Comparison of ENCODE assay signal across 22 cellular contexts in the genomic region with DNA sequence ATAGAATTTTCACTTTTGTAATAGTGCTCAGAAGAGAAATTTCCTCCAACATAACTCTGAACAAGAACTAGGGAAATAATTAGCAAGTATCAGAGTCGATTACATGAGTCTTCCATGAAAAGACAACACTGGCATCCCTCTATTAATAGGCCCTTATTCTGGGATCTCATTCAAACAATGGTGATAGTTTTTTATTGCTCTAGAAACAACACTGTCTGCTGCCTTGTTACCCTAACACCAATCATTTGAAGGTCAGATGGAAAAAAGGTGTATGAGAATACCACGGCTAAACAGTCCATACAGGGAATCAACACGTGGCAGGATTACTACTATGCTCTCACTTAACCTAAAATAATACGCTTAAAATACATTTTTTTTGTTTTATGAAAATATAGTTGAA. TPM values are rescaled to one million over a fixed set of nuclear protein-coding genes. Genes with fewer than 3 reads are reported as not detected.
DNase-seq lines count a peak whose midpoint lies in the region; ATAC-seq and TF ChIP-seq lines count a peak whose summit lies in the region.
"Had no signal": no experiment of that assay in that cellular context is flagged by ENCODE, and none has a peak within 500 bp of the region (broad histone marks: within the 10 kb centered on the region; RNA-seq: fewer than 3 reads in every experiment).

No MANE protein-coding gene starts in this region.

- H3K4me1 ChIP-seq in right atrium auricular region = peaks cover 0 to 9% of the 10 kb centered on the region in 2 donors
- peaks cover 0 to 13% (median 3%) of the 10 kb centered on the region in 9 donors for H3K4me1 ChIP-seq in heart right ventricle
- H3K4me1 ChIP-seq in right cardiac atrium (ENCODE audit: control insufficient read depth, insufficient read depth, low read length) = peaks cover 3% of the 10 kb centered on the region
- H3K4me1 ChIP-seq: BLaER1, Caco-2 had no signal

- H3K4me3 ChIP-seq in right atrium auricular region = no peak overlapping the region
- no peak overlapping the region for H3K4me3 ChIP-seq in heart right ventricle
- H3K4me3 ChIP-seq in right cardiac atrium (ENCODE audit: low read length) = no peak overlapping the region
- H3K4me3 ChIP-seq: BLaER1, GM12878, GM23248 had no signal

- intact Hi-C loops in Right ventricle myocardium inferior (cut with DNase I) = no loop called here
- intact Hi-C loops in heart right ventricle (cut with DNase I) = no loop called here
- intact Hi-C loops in right cardiac atrium (cut with DNase I) = no loop called here

- H3K27me3 ChIP-seq in right atrium auricular region (no peaks in the 10 kb centered on the region), heart right ventricle (no peaks in the 10 kb centered on the region), right cardiac atrium (ENCODE audit: control insufficient read depth, insufficient read depth) (no peaks in the 10 kb centered on the region)
- H3K27me3 ChIP-seq: BLaER1 had no signal

- WGBS in heart right ventricle, 2 donors = 60 to 70% methylated on average over 4 of the region's 4 CpGs
- 73% methylated on average over 4 of the region's 4 CpGs for WGBS in right cardiac atrium

- peak; percentile 79 for ATAC-seq in Right ventricle myocardium inferior
- ATAC-seq in heart right ventricle = peak in 7 of 8 donors; percentile 58 to 92 (median 85)
- peak; percentile 74 to 80 for ATAC-seq in right cardiac atrium
- ATAC-seq: CD8-positive, alpha-beta T cell; GM12878; HCT116 had no signal

- no peak for DNase-seq in Right ventricle myocardium inferior (ENCODE audit: missing footprints)
- DNase-seq in right atrium auricular region (ENCODE audit: low spot score) = no peak
- no peak for DNase-seq in heart right ventricle
- no peak for DNase-seq in right cardiac atrium
- peak; percentile 57 for DNase-seq in pons (ENCODE audit: low spot score)
- no peak for DNase-seq in OCI-M2 (lab: John Stamatoyannopoulos, UW; ENCODE audit: unreplicated experiment)
- no peak for DNase-seq in DMS53 (lab: John Stamatoyannopoulos, UW)
- DNase-seq in NCI-H146 treated with DMSO at 0.1 percent for 48 hours (lab: John Stamatoyannopoulos, UW; ENCODE audit: unreplicated experiment) = no peak
- DNase-seq: Caco-2; CD4-positive, CD25-positive, alpha-beta regulatory T cell; CD8-positive, alpha-beta T cell; DMS153; DMS79; EL; GDM1; GM23248; H9 had no signal

- no peak for TF ChIP-seq CTCF in right atrium auricular region (IDR thresholded peaks at IDR 0.05)
- TF ChIP-seq CTCF in heart right ventricle (IDR thresholded peaks at IDR 0.05) = no peak

- H3K36me3 ChIP-seq in right atrium auricular region (peaks cover 55% of the 10 kb centered on the region), heart right ventricle (peaks cover 0 to 100% (median 16%) of the 10 kb centered on the region in 9 donors)

- no peaks in the 10 kb centered on the region for H3K9me3 ChIP-seq in right atrium auricular region
- H3K9me3 ChIP-seq in heart right ventricle = no peaks in the 10 kb centered on the region
- H3K9me3 ChIP-seq in right cardiac atrium (ENCODE audit: control insufficient read depth, low read length) = no peaks in the 10 kb centered on the region
- H3K9me3 ChIP-seq: BLaER1, Caco-2 had no signal

- H3K27ac ChIP-seq in right atrium auricular region = peak overlapping the region in 1 of 2 donors; percentile 51
- H3K27ac ChIP-seq in heart right ventricle = peak overlapping the region in 6 of 10 donors; percentile 24 to 61 (median 56)
- H3K27ac ChIP-seq in right cardiac atrium (ENCODE audit: low read length) = no peak overlapping the region
- H3K27ac ChIP-seq: 22Rv1, BLaER1, C4-2B had no signal

RNA-seq across cellular contexts. Expression of gene GNB4, which starts 35.9 kb away (rescaled TPM):
- total RNA-seq in Right ventricle myocardium inferior (15.8 TPM), right atrium auricular region (10 to 100 TPM; 11.7 to 36.0 TPM), heart right ventricle (10 to 100 TPM; 12.4 to 48.2 (median 13.4) TPM), right cardiac atrium (10 to 100 TPM; 14.8 to 67.3 (median 17.3) TPM)
- polyA plus RNA-seq in heart right ventricle (1 to 10 TPM; 6.6 to 8.3 TPM), right cardiac atrium (10.5 TPM)
